ENCODE assay signal across 17 cellular contexts in the genomic region with DNA sequence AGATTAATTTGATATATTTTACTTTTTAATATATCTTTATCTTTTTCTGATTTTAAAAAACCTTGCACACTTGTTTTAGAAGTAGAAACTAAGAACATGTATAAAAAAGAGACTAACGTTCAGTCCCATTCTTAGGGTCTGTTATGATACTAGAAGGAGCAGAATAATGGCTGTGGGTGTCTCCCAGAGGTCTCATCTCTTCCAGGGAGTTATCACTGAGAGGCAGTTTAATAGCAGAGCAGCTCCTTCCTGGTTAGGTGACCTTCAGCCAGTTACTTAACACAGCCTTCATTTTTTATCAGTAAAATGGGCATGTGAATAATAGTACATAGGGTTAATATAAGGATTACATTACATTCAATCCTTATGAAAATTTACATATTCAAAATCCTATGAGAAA.
"Had no signal": no experiment of that assay in that cellular context is flagged by ENCODE, and none has a peak within 500 bp of the region (broad histone marks: within the 10 kb centered on the region; RNA-seq: fewer than 3 reads in every experiment).

No MANE protein-coding gene starts in this region.

- H3K27me3 ChIP-seq: adrenal gland, esophagus squamous epithelium, left lung, stomach, thyroid gland had no signal

- FAIRE-seq: colon, kidney, small intestine had no signal

- H3K4me1 ChIP-seq: adrenal gland, prostate gland, thyroid gland had no signal

- H3K9me3 Mint-ChIP-seq: activated CD8-positive, alpha-beta T cell treated with anti-CD3 and anti-CD28 coated beads for 36 hours; activated naive CD4-positive, alpha-beta T cell treated with anti-CD3 and anti-CD28 coated beads, Interleukin-2, amount 50 U/mL, for 24 hours; activated T-cell treated with anti-CD3 and anti-CD28 coated beads, Interleukin-2, amount 50 U/mL, for 4 hours; nephron progenitor cell had no signal

- H3K36me3 Mint-ChIP-seq: activated naive CD4-positive, alpha-beta T cell treated with anti-CD3 and anti-CD28 coated beads, Interleukin-2, amount 50 U/mL, for 24 hours had no signal

- H3K4me3 Mint-ChIP-seq: activated CD8-positive, alpha-beta T cell treated with anti-CD3 and anti-CD28 coated beads for 36 hours; activated naive CD4-positive, alpha-beta T cell treated with anti-CD3 and anti-CD28 coated beads, Interleukin-2, amount 50 U/mL, for 24 hours; activated T-cell treated with anti-CD3 and anti-CD28 coated beads, Interleukin-2, amount 50 U/mL, for 4 hours; nephron progenitor cell had no signal

- H3K4me3 ChIP-seq: adrenal gland, esophagus squamous epithelium, left lung, prostate gland, stomach, thyroid gland had no signal

- ATAC-seq: activated T-cell treated with anti-CD3 and anti-CD28 coated beads, Interleukin-2, amount 50 U/mL, for 4 hours; right cardiac atrium had no signal

- H3K4me1 Mint-ChIP-seq: activated naive CD4-positive, alpha-beta T cell treated with anti-CD3 and anti-CD28 coated beads, Interleukin-2, amount 50 U/mL, for 24 hours; nephron progenitor cell had no signal

- H3K27ac Mint-ChIP-seq: activated naive CD4-positive, alpha-beta T cell treated with anti-CD3 and anti-CD28 coated beads, Interleukin-2, amount 50 U/mL, for 24 hours; nephron progenitor cell had no signal

- H3K27ac ChIP-seq: adrenal gland, prostate gland, thyroid gland had no signal

- DNase-seq: activated CD8-positive, alpha-beta T cell treated with anti-CD3 and anti-CD28 coated beads for 36 hours; activated effector memory CD4-positive, alpha-beta T cell treated with anti-CD3 and anti-CD28 coated beads, Interleukin-2, amount 50 U/mL, for 16 hours; activated T-cell treated with anti-CD3 and anti-CD28 coated beads, Interleukin-2, amount 50 U/mL, for 4 hours; adrenal gland; esophagus squamous epithelium; hypothalamus; kidney; left lung; nephron progenitor cell; right cardiac atrium; small intestine; stomach; T1000; thyroid gland had no signal

- H3K36me3 ChIP-seq: adrenal gland, esophagus squamous epithelium, left lung, prostate gland, stomach, thyroid gland had no signal

- H3K9me3 ChIP-seq: adrenal gland, esophagus squamous epithelium, left lung, prostate gland, stomach, thyroid gland had no signal
